8 cellular contexts compared by ENCODE assay signal in the genomic region with DNA sequence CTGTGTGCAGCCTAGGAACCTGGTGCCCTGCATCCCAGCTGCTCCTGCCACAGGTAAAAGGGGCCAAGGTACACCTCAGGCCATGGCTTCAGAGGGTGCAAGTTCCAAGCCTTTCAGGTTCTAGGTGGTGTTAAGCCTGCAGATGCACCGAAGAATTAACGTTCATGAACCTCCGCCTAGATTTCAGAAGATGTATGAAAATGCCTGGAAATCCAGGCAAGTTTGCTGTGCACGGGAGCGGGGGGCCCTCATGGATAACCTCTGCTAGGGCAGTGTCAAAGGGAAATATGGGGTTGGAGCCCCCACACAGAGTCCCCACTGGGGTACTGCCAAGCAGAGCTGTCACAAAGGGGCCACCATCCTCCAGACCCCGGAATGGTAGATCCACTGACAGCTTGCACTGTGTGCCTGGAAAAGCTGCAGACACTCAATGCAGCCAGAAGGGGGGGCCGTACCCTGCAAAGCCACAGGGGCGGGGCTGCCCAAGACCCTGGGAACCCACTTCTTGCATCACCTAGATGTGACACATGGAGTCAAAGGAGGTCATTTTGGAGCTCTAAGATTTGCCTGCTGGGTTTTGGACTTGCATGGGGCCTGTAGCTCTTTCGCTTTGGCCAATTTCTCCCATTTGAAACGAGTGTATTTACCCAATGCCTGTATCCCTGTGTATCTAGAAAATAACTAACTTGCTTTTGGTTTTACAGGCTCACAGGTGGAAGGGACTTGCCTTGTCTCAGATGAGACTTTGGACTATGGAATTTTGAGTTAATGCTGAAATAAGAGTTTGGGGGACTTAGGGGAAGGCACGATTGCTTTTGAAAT.
DNase-seq lines count a peak whose midpoint lies in the region; ATAC-seq, FAIRE-seq and TF ChIP-seq lines count a peak whose summit lies in the region.
"Not testable (repeated sequence)": the region's sequence is repeated elsewhere in the genome, so short reads cannot be mapped to it uniquely, and the experiment has no call there.

No MANE protein-coding gene starts in this region.

- BruUV-seq in GM12878 (replicated peaks; lab: Mats Ljungman, UMichigan): not testable (repeated sequence)

- H3K4me3 ChIP-seq in Loucy (ENCODE audit: low read length, poor library complexity, severe bottlenecking); GM12878; smooth muscle cell; upper lobe of right lung: not testable (repeated sequence)

- not testable (repeated sequence) for H3K27ac ChIP-seq in GM12878 (ENCODE audit: control insufficient read depth, insufficient read depth); smooth muscle cell (ENCODE audit: low read depth); upper lobe of right lung

- H3K9me3 ChIP-seq in Loucy (ENCODE audit: insufficient read depth, low read depth, low read length); GM12878 (replicated peaks; ENCODE audit: control insufficient read depth, insufficient read depth, low read length); smooth muscle cell (replicated peaks; ENCODE audit: low read depth); upper lobe of right lung: not testable (repeated sequence)

- POLR2A ChIA-PET in GM12878 (lab: Charles Lee): not testable (repeated sequence)

- H3F3A ChIP-seq in Loucy (ENCODE audit: low read depth); smooth muscle cell (ENCODE audit: low read depth): not testable (repeated sequence)

- not testable (repeated sequence) for H3K4me2 ChIP-seq in Loucy (ENCODE audit: low read depth, low read length, poor library complexity, severe bottlenecking); GM12878 (ENCODE audit: control insufficient read depth, insufficient read depth); smooth muscle cell

- H3K9me2 ChIP-seq in Loucy (replicated peaks; ENCODE audit: low read depth, low read length): not testable (repeated sequence)

- TF ChIP-seq CTCF in Loucy (conservative IDR thresholded peaks at IDR 0.05; ENCODE audit: low read length) (peak; percentile 57), GM12878 (IDR thresholded peaks at IDR 0.05 in 2 of 3, conservative IDR thresholded peaks at IDR 0.05 in 1 of 3; ENCODE audit: control insufficient read depth in 2 of 3, extremely low read depth in 1 of 3, insufficient read depth in 1 of 3, low read depth in 3 of 3, low read length in 3 of 3) (peak; percentile 19 to 58 (median 46); a peak in 5 of 6 replicates), smooth muscle cell (IDR thresholded peaks at IDR 0.05; ENCODE audit: borderline replicate concordance, insufficient read depth, poor library complexity, severe bottlenecking) (peak; percentile 51), upper lobe of right lung (IDR thresholded peaks at IDR 0.05) (peak; percentile 56)

- CTCF ChIA-PET in GM12878 (lab: Yijun Ruan, JAX): not testable (repeated sequence)

- peak; percentile 25 for DNase-seq in ELF-1 (ENCODE audit: low read depth, low spot score)
- DNase-seq in activated CD4-positive, alpha-beta T cell treated with anti-CD3 and anti-CD28 coated beads for 24 hours (ENCODE audit: low read depth in 2 of 2): peak; percentile 17 to 52
- not testable (repeated sequence) for DNase-seq in GM12878 (ENCODE audit: low read depth, low spot score); smooth muscle cell (lab: John Stamatoyannopoulos, UW; ENCODE audit: unreplicated experiment)
- DNase-seq in globus pallidus (ENCODE audit: low spot score): peak; percentile 63
- peak; percentile 56 for DNase-seq in medulla oblongata (ENCODE audit: extremely low spot score)
- DNase-seq in upper lobe of right lung: peak; percentile 86

- 85% methylated on average over 10 of the region's 11 CpGs for WGBS in GM12878 (ENCODE audit: insufficient coverage, insufficient replicate concordance, low lambda C conversion rate, missing lambda C conversion rate)
- WGBS in smooth muscle cell (ENCODE audit: low lambda C conversion rate): 91% methylated on average over 10 of the region's 11 CpGs

- RAD21 ChIA-PET in GM12878 (lab: Charles Lee; ENCODE audit: unreplicated experiment): not testable (repeated sequence)

- TF ChIP-seq RAD21 in GM12878 (IDR thresholded peaks at IDR 0.05; ENCODE audit: insufficient read depth, low read depth, low read length): peak; percentile 42

- H4K20me1 ChIP-seq in Loucy (ENCODE audit: insufficient read depth, low read length, poor library complexity, severe bottlenecking); GM12878 (ENCODE audit: control insufficient read depth, insufficient read depth); smooth muscle cell (ENCODE audit: low read depth): not testable (repeated sequence)

- SMC1A ChIA-PET in GM12878 (lab: Charles Lee; ENCODE audit: uncharacterized antibody, unreplicated experiment): not testable (repeated sequence)

- TF ChIP-seq EP300 in GM12878 (IDR thresholded peaks at IDR 0.05; ENCODE audit: borderline replicate concordance in 1 of 2, control insufficient read depth in 1 of 2, low read depth in 2 of 2, low read length in 2 of 2): not testable (repeated sequence)

- H3K79me2 ChIP-seq in Loucy (ENCODE audit: insufficient read depth, low read length); GM12878 (ENCODE audit: control insufficient read depth, insufficient read depth, low read length); smooth muscle cell (ENCODE audit: low read depth): not testable (repeated sequence)

- not testable (repeated sequence) for FAIRE-seq in GM12878 (lab: Jason Lieb, UNC)

- not testable (repeated sequence) for H3K4me1 ChIP-seq in Loucy (ENCODE audit: insufficient read depth, low read length, poor library complexity, severe bottlenecking); GM12878 (ENCODE audit: control insufficient read depth, insufficient read depth, low read length); smooth muscle cell (ENCODE audit: low read depth); upper lobe of right lung

- not testable (repeated sequence) for H3K27me3 ChIP-seq in Loucy (ENCODE audit: insufficient read depth, low read length, poor library complexity, severe bottlenecking); GM12878 (replicated peaks in 1 of 2; ENCODE audit: control insufficient read depth in 2 of 2, insufficient read depth in 2 of 2, low read length in 1 of 2); smooth muscle cell (ENCODE audit: low read depth); upper lobe of right lung

- intact Hi-C loops in GM12878 (cut with micrococcal nuclease; ENCODE audit: unreplicated experiment): loop anchor here (10.0 kb wide), 1 partner anchor 183 kb away; a partner anchor contains a TSS
- intact Hi-C loops in upper lobe of right lung (cut with DNase I): not testable (repeated sequence)

- in situ Hi-C loops in GM12878 (cut with MboI): loop anchor here (25.0 kb wide), 1 partner anchor 674 kb away; no protein-coding TSS in a partner anchor

- peaks cover 15% of the 10 kb centered on the region; the same call in 1 of the 2 replicates for H3K36me3 ChIP-seq in Loucy (ENCODE audit: insufficient read depth, low read length)
- H3K36me3 ChIP-seq in GM12878 (ENCODE audit: control insufficient read depth in 2 of 2, insufficient read depth in 2 of 2, low read length in 1 of 2); smooth muscle cell (ENCODE audit: low read depth); upper lobe of right lung: not testable (repeated sequence)

- not testable (repeated sequence) for H2AFZ ChIP-seq in Loucy (ENCODE audit: low read length); GM12878 (ENCODE audit: control insufficient read depth, low read depth, low read length); smooth muscle cell (ENCODE audit: low read depth)

- not testable (repeated sequence) for H3K9ac ChIP-seq in Loucy (ENCODE audit: low read depth, low read length, poor library complexity, severe bottlenecking); GM12878 (ENCODE audit: control insufficient read depth, insufficient read depth, low read length); smooth muscle cell (ENCODE audit: low read depth)

- TF ChIP-seq POLR2A in GM12878 (IDR thresholded peaks at IDR 0.05; ENCODE audit: low read depth, low read length): not testable (repeated sequence)

- ATAC-seq in GM12878, upper lobe of right lung: not testable (repeated sequence)

TF ChIP-seq in GM12878, 131 proteins besides CTCF, POLR2A, EP300 and RAD21:
- TF ChIP-seq JUND (IDR thresholded peaks at IDR 0.05; ENCODE audit: low read depth, low read length): 0 out of 2 replicates have a peak, but pooled peaks have one; percentile 14
- TF ChIP-seq YY1 (IDR thresholded peaks at IDR 0.05; ENCODE audit: low read depth, low read length): 0 out of 2 replicates have a peak, but pooled peaks have one; percentile 31
- 0 out of 2 replicates have a peak, but pooled peaks have one; percentile 8 for TF ChIP-seq RUNX3 (IDR thresholded peaks at IDR 0.05; ENCODE audit: low read length)
